In the genomic region with DNA sequence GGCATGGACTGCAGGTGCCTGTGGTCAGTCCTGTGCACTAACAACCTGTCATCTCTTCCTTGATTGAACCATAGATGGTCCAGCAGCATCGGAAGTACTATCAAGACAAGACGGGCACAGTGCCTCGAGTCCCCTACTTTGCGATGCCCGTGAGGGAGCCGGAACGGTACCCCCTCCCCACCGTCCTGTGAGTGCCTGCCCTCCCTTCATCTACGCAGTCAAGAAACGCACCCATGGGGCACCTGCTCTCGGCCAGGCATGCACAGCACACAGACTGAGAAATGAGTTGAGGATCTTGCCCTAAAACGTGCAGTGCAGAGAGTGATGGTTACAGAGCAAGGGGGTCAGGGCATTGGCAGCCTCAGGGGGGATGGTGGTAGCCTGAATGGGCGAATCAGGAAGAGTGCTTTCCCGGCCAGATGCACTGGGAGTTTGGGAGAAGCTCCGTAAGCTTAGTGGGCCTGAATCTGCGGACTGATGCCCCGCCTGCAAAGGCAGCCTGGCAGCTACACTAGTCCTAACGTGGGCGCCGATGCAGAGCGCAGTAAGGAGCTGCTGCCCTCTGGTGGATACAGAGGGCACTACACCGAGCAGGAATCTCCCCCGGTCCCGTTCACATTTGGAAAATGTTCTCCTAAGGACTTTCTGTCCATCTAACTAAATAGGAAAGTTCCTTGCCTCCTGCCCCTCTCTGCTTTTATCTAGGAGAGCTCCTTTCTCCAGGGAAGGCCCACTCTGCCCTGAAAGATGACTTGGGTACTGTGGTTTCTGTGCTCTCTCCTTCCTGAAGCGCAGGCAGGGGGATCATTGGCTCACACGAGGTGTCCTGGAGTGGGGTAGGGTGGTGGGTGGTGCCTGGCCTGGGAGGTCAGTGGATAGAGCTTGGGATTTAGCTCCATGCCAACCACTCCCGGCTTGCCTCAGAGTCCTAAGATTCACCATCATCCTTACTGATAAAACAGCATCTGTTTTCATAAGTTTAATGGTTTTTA, we compare ENCODE assay signal across 8 cellular contexts.
A peak's percentile ranks its signal among the peaks of the same experiment; 100 is the strongest.
DNase-seq lines count a peak whose midpoint lies in the region; ATAC-seq and TF ChIP-seq lines count a peak whose summit lies in the region.

No MANE protein-coding gene starts in this region.

- H3K9me3 ChIP-seq in cardiac muscle cell (ENCODE audit: low read depth): no peaks in the 10 kb centered on the region
- H3K9me3 ChIP-seq in prostate gland: no peaks in the 10 kb centered on the region

- no peak overlapping the region for H3K27ac Mint-ChIP-seq in activated naive CD4-positive, alpha-beta T cell treated with anti-CD3 and anti-CD28 coated beads for 36 hours

- H3K36me3 ChIP-seq in cardiac muscle cell (no peaks in the 10 kb centered on the region), prostate gland (no peaks in the 10 kb centered on the region)

- no peak overlapping the region for H3K4me3 Mint-ChIP-seq in activated naive CD4-positive, alpha-beta T cell treated with anti-CD3 and anti-CD28 coated beads for 36 hours

- 51% methylated on average over 27 of the region's 27 CpGs for WGBS in prostate gland

- H3K4me3 ChIP-seq in cardiac muscle cell (no peak overlapping the region), prostate gland (no peak overlapping the region)

- intact Hi-C loops in activated naive CD4-positive, alpha-beta T cell treated with anti-CD3 and anti-CD28 coated beads for 36 hours (cut with micrococcal nuclease): loop anchor here (1.0 to 5.0 kb wide), 3 partner anchors 55 to 627 kb away; no protein-coding TSS in a partner anchor
- intact Hi-C loops in prostate gland (cut with DNase I): no loop called here

- H3K27me3 Mint-ChIP-seq in activated naive CD4-positive, alpha-beta T cell treated with anti-CD3 and anti-CD28 coated beads for 36 hours (ENCODE audit: low read depth): peaks cover 2% of the 10 kb centered on the region

- peaks cover 2% of the 10 kb centered on the region for H3K4me1 ChIP-seq in cardiac muscle cell (ENCODE audit: low read depth)
- no peaks in the 10 kb centered on the region for H3K4me1 ChIP-seq in prostate gland (replicated peaks)

- H3K36me3 Mint-ChIP-seq in activated naive CD4-positive, alpha-beta T cell treated with anti-CD3 and anti-CD28 coated beads for 36 hours (ENCODE audit: low read depth): no peaks in the 10 kb centered on the region

- DNase-seq in ELR (ENCODE audit: low read depth) (peak; percentile 70), M059J (ENCODE audit: low read depth) (peak; percentile 52), SK-N-DZ (ENCODE audit: low spot score) (peak; percentile 57), cardiac muscle cell (ENCODE audit: low read depth in 1 of 2, low spot score in 1 of 2) (peak; percentile 71 to 73), prostate gland (ENCODE audit: low spot score) (peak; percentile 42), cerebellar nuclear complex (lab: John Stamatoyannopoulos, UW) (no peak)
- peak; percentile 72 for DNase-seq in activated naive CD4-positive, alpha-beta T cell treated with anti-CD3 and anti-CD28 coated beads for 36 hours

- peaks cover 27% of the 10 kb centered on the region for H3K27me3 ChIP-seq in cardiac muscle cell
- H3K27me3 ChIP-seq in prostate gland (replicated peaks; ENCODE audit: insufficient read depth): no peaks in the 10 kb centered on the region

- H3K27ac ChIP-seq in cardiac muscle cell (no peak overlapping the region), prostate gland (no peak overlapping the region)

- ATAC-seq in GM18873 (IDR thresholded peaks at IDR 0.05; ENCODE audit: low FRiP score, unreplicated experiment): no peak

- no peaks in the 10 kb centered on the region for H3K9me3 Mint-ChIP-seq in activated naive CD4-positive, alpha-beta T cell treated with anti-CD3 and anti-CD28 coated beads for 36 hours

- no peaks in the 10 kb centered on the region for H3K4me1 Mint-ChIP-seq in activated naive CD4-positive, alpha-beta T cell treated with anti-CD3 and anti-CD28 coated beads for 36 hours (ENCODE audit: low read depth)

- CTCF ChIA-PET in activated naive CD4-positive, alpha-beta T cell treated with anti-CD3 and anti-CD28 coated beads for 36 hours (lab: Charles Lee): interaction anchor here (0.6 to 3.9 kb wide), 28 partner anchors 8 to 1561 kb away, joined by 3 to 26 read pairs (median 4); a partner anchor contains a TSS

- no peak for TF ChIP-seq POLR2A in prostate gland (IDR thresholded peaks at IDR 0.05)

- TF ChIP-seq CTCF in cardiac muscle cell (IDR thresholded peaks at IDR 0.05; ENCODE audit: low read depth, low read length) (peak; percentile 98), prostate gland (IDR thresholded peaks at IDR 0.05) (peak; percentile 84 to 92 (median 89))

Comparison
In these comparisons a context has a peak if more than half of its experiments do, and no peak if none do; other contexts are left out.
1. DNase-seq: peak in ELR (single experiment), M059J (single experiment), SK-N-DZ (single experiment), activated naive CD4-positive, alpha-beta T cell treated with anti-CD3 and anti-CD28 coated beads for 36 hours (single experiment), cardiac muscle cell (2 of 2) and prostate gland (single experiment); none in cerebellar nuclear complex (0 of 2).